9 cellular contexts compared by ENCODE assay signal in genomic region chr2:201183373-201183742, GRCh38. TPM values are rescaled to one million over a fixed set of nuclear protein-coding genes. Genes with fewer than 3 reads are reported as not detected.
DNase-seq lines count a peak whose midpoint lies in the region; ATAC-seq and TF ChIP-seq lines count a peak whose summit lies in the region.
"Had no signal": no experiment of that assay in that cellular context is flagged by ENCODE, and none has a peak within 500 bp of the region (broad histone marks: within the 10 kb centered on the region; RNA-seq: fewer than 3 reads in every experiment).

No MANE protein-coding gene starts in this region.

- POLR2A ChIA-PET in activated CD4-positive, alpha-beta T cell treated with anti-CD3 and anti-CD28 coated beads for 36 hours (lab: Charles Lee): interaction anchor here (0.7 to 2.0 kb wide), 5 partner anchors 38 to 470 kb away, joined by 3 to 17 read pairs (median 4); no protein-coding TSS in a partner anchor
- POLR2A ChIA-PET in activated CD8-positive, alpha-beta T cell treated with anti-CD3 and anti-CD28 coated beads for 36 hours (lab: Charles Lee): interaction anchor here (0.7 to 3.3 kb wide), 23 partner anchors 9 to 320 kb away, joined by 3 to 42 read pairs (median 4); partner anchors contain the start of genes CASP8, CLK1 and ORC2

- H3K4me3 ChIP-seq in iPS-18a (ENCODE audit: low read length) (peak overlapping the region; percentile 39), subcutaneous abdominal adipose tissue (ENCODE audit: low read depth in 1 of 5, low read length in 5 of 5) (peak overlapping the region; percentile 57 to 85 (median 70))

- intact Hi-C loops in activated CD4-positive, alpha-beta T cell treated with anti-CD3 and anti-CD28 coated beads for 36 hours (cut with DNase I, micrococcal nuclease): loop anchor here (1.0 to 5.0 kb wide), 10 partner anchors 49 to 1454 kb away; partner anchors contain the start of genes CFLAR (in 1 of the 2), CLK1 (in 1 of the 2), HYCC2 (in 1 of the 2) and ORC2 (in 1 of the 2)
- intact Hi-C loops in activated CD8-positive, alpha-beta T cell treated with anti-CD3 and anti-CD28 coated beads for 36 hours (cut with micrococcal nuclease): loop anchor here (1.0 kb wide), 1 partner anchor 49 kb away; no protein-coding TSS in a partner anchor

- no peaks in the 10 kb centered on the region for H3K36me3 ChIP-seq in iPS-18a (ENCODE audit: control insufficient read depth, low read depth, low read length)
- H3K36me3 ChIP-seq in subcutaneous abdominal adipose tissue (ENCODE audit: control insufficient read depth in 5 of 5, insufficient read depth in 5 of 5, low read length in 5 of 5): peaks cover 0 to 5% (median 2%) of the 10 kb centered on the region in 5 donors

- H3K9me3 ChIP-seq in iPS-18a (ENCODE audit: control insufficient read depth, low read depth, low read length) (no peaks in the 10 kb centered on the region), subcutaneous abdominal adipose tissue (ENCODE audit: control insufficient read depth in 5 of 5, low read length in 5 of 5) (no peaks in the 10 kb centered on the region)

- H3K4me1 ChIP-seq in iPS-18a (ENCODE audit: control insufficient read depth, low read depth, low read length): peaks cover 4% of the 10 kb centered on the region
- H3K4me1 ChIP-seq in subcutaneous abdominal adipose tissue (ENCODE audit: control insufficient read depth in 5 of 5, insufficient read depth in 5 of 5, low read length in 5 of 5): peaks cover 0 to 34% (median 20%) of the 10 kb centered on the region in 5 donors

- peak overlapping the region; percentile 86 for H3K4me3 Mint-ChIP-seq in activated CD4-positive, alpha-beta T cell treated with anti-CD3 and anti-CD28 coated beads for 36 hours
- H3K4me3 Mint-ChIP-seq in activated CD8-positive, alpha-beta T cell treated with anti-CD3 and anti-CD28 coated beads for 36 hours: peak overlapping the region; percentile 98
- H3K4me3 Mint-ChIP-seq: neural crest cell had no signal

- CTCF ChIA-PET in activated CD4-positive, alpha-beta T cell treated with anti-CD3 and anti-CD28 coated beads for 36 hours (lab: Charles Lee): interaction anchor here (0.8 to 3.3 kb wide), 32 partner anchors 9 to 470 kb away, joined by 3 to 99 read pairs (median 4); partner anchors contain the start of genes CASP8, CFLAR, CLK1 and ORC2
- CTCF ChIA-PET in activated CD8-positive, alpha-beta T cell treated with anti-CD3 and anti-CD28 coated beads for 36 hours (lab: Charles Lee): interaction anchor here (0.7 to 3.3 kb wide), 28 partner anchors 9 to 319 kb away, joined by 3 to 220 read pairs (median 6); partner anchors contain the start of genes CASP8 and ORC2

- H3K9ac ChIP-seq in iPS-18a (ENCODE audit: low read length) (peak overlapping the region; percentile 41), subcutaneous abdominal adipose tissue (ENCODE audit: low read length in 5 of 5) (peak overlapping the region; percentile 42 to 79 (median 59))

- H3K9me3 Mint-ChIP-seq in activated CD4-positive, alpha-beta T cell treated with anti-CD3 and anti-CD28 coated beads for 36 hours (ENCODE audit: low read depth): peaks cover 1% of the 10 kb centered on the region
- H3K9me3 Mint-ChIP-seq in activated CD8-positive, alpha-beta T cell treated with anti-CD3 and anti-CD28 coated beads for 36 hours: peaks cover under 1% of the 10 kb centered on the region

- H3K27me3 ChIP-seq in iPS-18a (ENCODE audit: control insufficient read depth, insufficient read depth, low read length) (no peaks in the 10 kb centered on the region), subcutaneous abdominal adipose tissue (ENCODE audit: control insufficient read depth in 5 of 5, insufficient read depth in 4 of 5, low read length in 5 of 5) (no peaks in the 10 kb centered on the region)

- peaks cover 49% of the 10 kb centered on the region for H3K4me1 Mint-ChIP-seq in activated CD4-positive, alpha-beta T cell treated with anti-CD3 and anti-CD28 coated beads for 36 hours
- peaks cover 46% of the 10 kb centered on the region for H3K4me1 Mint-ChIP-seq in activated CD8-positive, alpha-beta T cell treated with anti-CD3 and anti-CD28 coated beads for 36 hours (ENCODE audit: low read depth)
- H3K4me1 Mint-ChIP-seq: neural crest cell had no signal

- no peak for TF ChIP-seq CTCF in activated CD8-positive, alpha-beta T cell treated with anti-CD3 and anti-CD28 coated beads for 36 hours (IDR thresholded peaks at IDR 0.05)

- no peak for ATAC-seq in activated CD4-positive, alpha-beta T cell treated with anti-CD3 and anti-CD28 coated beads for 36 hours
- ATAC-seq in activated CD8-positive, alpha-beta T cell treated with anti-CD3 and anti-CD28 coated beads for 36 hours: peak; percentile 3

- H3K36me3 Mint-ChIP-seq in activated CD4-positive, alpha-beta T cell treated with anti-CD3 and anti-CD28 coated beads for 36 hours (ENCODE audit: low read depth): peaks cover 26% of the 10 kb centered on the region
- peaks cover 29% of the 10 kb centered on the region for H3K36me3 Mint-ChIP-seq in activated CD8-positive, alpha-beta T cell treated with anti-CD3 and anti-CD28 coated beads for 36 hours (ENCODE audit: low read depth)

- H3K27me3 Mint-ChIP-seq in activated CD4-positive, alpha-beta T cell treated with anti-CD3 and anti-CD28 coated beads for 36 hours: no peaks in the 10 kb centered on the region
- H3K27me3 Mint-ChIP-seq in activated CD8-positive, alpha-beta T cell treated with anti-CD3 and anti-CD28 coated beads for 36 hours: no peaks in the 10 kb centered on the region

- H3K27ac Mint-ChIP-seq in activated CD4-positive, alpha-beta T cell treated with anti-CD3 and anti-CD28 coated beads for 36 hours: peak overlapping the region; percentile 91
- H3K27ac Mint-ChIP-seq in activated CD8-positive, alpha-beta T cell treated with anti-CD3 and anti-CD28 coated beads for 36 hours: peak overlapping the region; percentile 99

- no peak for DNase-seq in activated CD4-positive, alpha-beta T cell treated with anti-CD3 and anti-CD28 coated beads for 36 hours
- no peak for DNase-seq in activated CD4-positive, alpha-beta T cell treated with anti-CD3 and anti-CD28 coated beads, Interleukin-2, amount 50 U/mL, for 48 hours
- no peak for DNase-seq in activated CD8-positive, alpha-beta T cell treated with anti-CD3 and anti-CD28 coated beads for 36 hours
- DNase-seq in NCI-H524 (lab: John Stamatoyannopoulos, UW) (no peak), NCI-H2171 treated with DMSO at 0.1 percent for 48 hours (lab: John Stamatoyannopoulos, UW) (no peak)
- DNase-seq in stimulated activated CD4-positive, alpha-beta T cell treated with anti-CD3 and anti-CD28 coated beads, Interleukin-4, amount 100 ng/mL, for 1 hour: no peak

- peak overlapping the region; percentile 21 for H3K27ac ChIP-seq in iPS-18a (ENCODE audit: low read length)
- peak overlapping the region; percentile 61 for H3K27ac ChIP-seq in subcutaneous abdominal adipose tissue (ENCODE audit: low read depth, low read length)

RNA-seq across cellular contexts. Expression of gene CASP10, which starts 0.4 kb away (rescaled TPM):
- total RNA-seq in activated CD4-positive, alpha-beta T cell treated with anti-CD3 and anti-CD28 coated beads for 36 hours: 10 to 100 TPM; 12.2 to 16.8 TPM
- 10 to 100 TPM; 18.3 to 22.6 TPM for total RNA-seq in activated CD8-positive, alpha-beta T cell treated with anti-CD3 and anti-CD28 coated beads for 36 hours
- total RNA-seq: neural crest cell had no signal
